8 cellular contexts compared by ENCODE assay signal in genomic region chr22:25777870-25778269, GRCh38. TPM values are rescaled to one million over a fixed set of nuclear protein-coding genes. Genes with fewer than 3 reads are reported as not detected.
DNase-seq lines count a peak whose midpoint lies in the region; ATAC-seq lines count a peak whose summit lies in the region.

No MANE protein-coding gene starts in this region.

- POLR2A ChIA-PET in activated CD4-positive, alpha-beta memory T cell treated with anti-CD3 and anti-CD28 coated beads for 36 hours (lab: Charles Lee) = no interaction called here

- no peaks in the 10 kb centered on the region for H3K36me3 Mint-ChIP-seq in activated CD4-positive, alpha-beta memory T cell treated with anti-CD3 and anti-CD28 coated beads for 36 hours

- CTCF ChIA-PET in activated CD4-positive, alpha-beta memory T cell treated with anti-CD3 and anti-CD28 coated beads for 36 hours (lab: Charles Lee) = interaction anchor here (1.2 kb wide), 1 partner anchor 108 kb away, joined by 3 read pairs; no protein-coding TSS in a partner anchor

- H3K27me3 Mint-ChIP-seq in activated CD4-positive, alpha-beta memory T cell treated with anti-CD3 and anti-CD28 coated beads for 36 hours = peaks cover 3% of the 10 kb centered on the region

- H3K27ac Mint-ChIP-seq in activated CD4-positive, alpha-beta memory T cell treated with anti-CD3 and anti-CD28 coated beads for 36 hours = no peak overlapping the region

- intact Hi-C loops in activated CD4-positive, alpha-beta memory T cell treated with anti-CD3 and anti-CD28 coated beads for 36 hours (cut with micrococcal nuclease) = loop anchor here (5.0 kb wide), 1 partner anchor 554 kb away; no protein-coding TSS in a partner anchor

- peaks cover 3% of the 10 kb centered on the region for H3K4me1 Mint-ChIP-seq in activated CD4-positive, alpha-beta memory T cell treated with anti-CD3 and anti-CD28 coated beads for 36 hours (ENCODE audit: low read depth)

- ATAC-seq in GM19463 (IDR thresholded peaks at IDR 0.05; ENCODE audit: unreplicated experiment) = no peak

- no peaks in the 10 kb centered on the region for H3K9me3 Mint-ChIP-seq in activated CD4-positive, alpha-beta memory T cell treated with anti-CD3 and anti-CD28 coated beads for 36 hours

- H3K4me3 Mint-ChIP-seq in activated CD4-positive, alpha-beta memory T cell treated with anti-CD3 and anti-CD28 coated beads for 36 hours = no peak overlapping the region

- DNase-seq in NCI-H510A treated with DMSO at 0.1 percent for 48 hours (lab: John Stamatoyannopoulos, UW) = peak; percentile 35
- no peak for DNase-seq in NCI-H510A (lab: John Stamatoyannopoulos, UW)
- peak; percentile 29 for DNase-seq in LoVo (ENCODE audit: low spot score)
- DNase-seq in activated CD4-positive, alpha-beta memory T cell treated with anti-CD3 and anti-CD28 coated beads for 36 hours = peak; percentile 16
- peak; percentile 48 for DNase-seq in left kidney (ENCODE audit: low read depth, low spot score)
- DNase-seq in activated CD4-positive, CD25-positive, alpha-beta regulatory T cell treated with anti-CD3 and anti-CD28 coated beads, Interleukin-2, amount 50 U/mL, for 72 hours = no peak
- DNase-seq in GM19238 (ENCODE audit: insufficient read length, low spot score) = no peak

RNA-seq across cellular contexts. Expression of gene MYO18B, which starts 35.9 kb away (rescaled TPM):
- total RNA-seq in activated CD4-positive, alpha-beta memory T cell treated with anti-CD3 and anti-CD28 coated beads for 36 hours = under 1 TPM; 0.22 to 0.29 TPM

Comparison
In these comparisons a context has a peak if more than half of its experiments do, and no peak if none do; other contexts are left out.
1. DNase-seq: peak in NCI-H510A treated with DMSO at 0.1 percent for 48 hours (single experiment), LoVo (single experiment), activated CD4-positive, alpha-beta memory T cell treated with anti-CD3 and anti-CD28 coated beads for 36 hours (single experiment) and left kidney (single experiment); none in NCI-H510A (single experiment), activated CD4-positive, CD25-positive, alpha-beta regulatory T cell treated with anti-CD3 and anti-CD28 coated beads, Interleukin-2, amount 50 U/mL, for 72 hours (single experiment) and GM19238 (single experiment).